Comparison of ENCODE assay signal across 18 cellular contexts in the genomic region with DNA sequence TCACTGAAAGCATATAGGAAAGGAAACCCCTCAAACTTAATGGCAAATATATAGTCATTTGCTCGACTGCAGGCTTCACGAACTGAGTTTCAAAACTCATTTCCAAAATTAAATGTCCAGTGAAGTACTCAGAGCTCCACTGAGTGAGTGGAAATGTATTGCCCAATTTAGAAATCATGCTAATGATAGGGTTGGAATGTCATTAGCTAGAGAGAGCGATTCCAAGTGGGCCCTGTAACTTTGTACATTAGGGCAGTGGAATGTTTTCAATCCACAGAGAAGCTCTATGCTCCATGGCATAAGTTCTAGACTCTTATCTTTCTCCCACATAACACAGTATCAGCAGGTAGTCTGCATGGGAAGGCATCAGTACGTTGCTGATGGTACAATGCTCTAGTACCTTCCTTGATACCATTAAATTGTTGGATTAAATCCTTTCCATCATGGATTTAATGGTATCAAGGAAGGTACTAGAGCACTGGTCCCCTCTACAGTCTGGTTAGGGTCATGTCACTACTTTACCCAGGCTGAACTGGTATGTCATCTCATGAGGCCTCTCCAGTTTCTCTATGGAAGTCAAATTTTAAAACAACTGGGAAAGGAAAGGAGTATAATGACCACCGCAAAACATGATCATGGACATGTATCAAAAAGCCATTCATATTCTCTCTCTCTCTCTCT.
DNase-seq lines count a peak whose midpoint lies in the region; ATAC-seq and TF ChIP-seq lines count a peak whose summit lies in the region.
"Had no signal": no experiment of that assay in that cellular context is flagged by ENCODE, and none has a peak within 500 bp of the region (broad histone marks: within the 10 kb centered on the region; RNA-seq: fewer than 3 reads in every experiment).

No MANE protein-coding gene starts in this region.

- no peaks in the 10 kb centered on the region for H3K9me3 Mint-ChIP-seq in activated naive CD4-positive, alpha-beta T cell treated with anti-CD3 and anti-CD28 coated beads, Interleukin-2, amount 10 ng/mL, durations not matched to agents 7 days and 5 days
- H3K9me3 Mint-ChIP-seq: HFFc6 had no signal

- H3K9me3 ChIP-seq in left ventricle myocardium inferior (replicated peaks) (no peaks in the 10 kb centered on the region), trophoblast cell (ENCODE audit: insufficient read depth, low read depth, low read length) (peaks cover 3% of the 10 kb centered on the region)

- no peak overlapping the region for H2BK120ac ChIP-seq in trophoblast cell (ENCODE audit: insufficient read depth, low read length, poor library complexity)

- H3K36me3 ChIP-seq in left ventricle myocardium inferior (peaks cover 55% of the 10 kb centered on the region), trophoblast cell (ENCODE audit: control insufficient read depth in 1 of 2, insufficient read depth in 2 of 2, low read length in 2 of 2) (no peaks in the 10 kb centered on the region)

- no peak overlapping the region for H2AK5ac ChIP-seq in trophoblast cell (ENCODE audit: low read length)

- H2BK12ac ChIP-seq in trophoblast cell (ENCODE audit: low read length) = no peak overlapping the region

- no peak overlapping the region for H3K4me3 Mint-ChIP-seq in activated naive CD4-positive, alpha-beta T cell treated with anti-CD3 and anti-CD28 coated beads, Interleukin-2, amount 10 ng/mL, durations not matched to agents 7 days and 5 days
- H3K4me3 Mint-ChIP-seq: CD14-positive monocyte; CD8-positive, alpha-beta T cell; HFFc6; IgD-negative memory B cell had no signal

- no peaks in the 10 kb centered on the region for H3K27me3 ChIP-seq in left ventricle myocardium inferior (ENCODE audit: low read depth)
- no peaks in the 10 kb centered on the region for H3K27me3 ChIP-seq in trophoblast cell (ENCODE audit: insufficient read depth, low read length)

- DNase-seq in Right ventricle myocardium inferior (ENCODE audit: missing footprints) (no peak), cardiac septum (ENCODE audit: low spot score) (no peak), left ventricle myocardium inferior (no peak), trophoblast cell (no peak), HuH-7.5 (ENCODE audit: low spot score) (no peak), occipital lobe (lab: John Stamatoyannopoulos, UW) (no peak)
- no peak for DNase-seq in activated naive CD4-positive, alpha-beta T cell treated with anti-CD3 and anti-CD28 coated beads, Interleukin-2, amount 10 ng/mL, durations not matched to agents 7 days and 5 days
- DNase-seq: CD8-positive, alpha-beta T cell; COR-L47; DMS153; DMS79 treated with DMSO at 0.1 percent for 48 hours; EL; HCEC 1CT; HFFc6 had no signal

- no peak overlapping the region for H3K14ac ChIP-seq in trophoblast cell (ENCODE audit: low read length)

- CTCF ChIA-PET in activated naive CD4-positive, alpha-beta T cell treated with anti-CD3 and anti-CD28 coated beads, Interleukin-2, amount 10 ng/mL, durations not matched to agents 7 days and 5 days (lab: Charles Lee) = no interaction called here

- H3K79me2 ChIP-seq in trophoblast cell (ENCODE audit: control insufficient read depth, insufficient read depth, low read length, poor library complexity) = no peaks in the 10 kb centered on the region

- H4K12ac ChIP-seq in trophoblast cell (ENCODE audit: low read depth, low read length) = no peak overlapping the region

- no peak overlapping the region for H3K18ac ChIP-seq in trophoblast cell (ENCODE audit: low read length)

- peak; percentile 87 for ATAC-seq in Right ventricle myocardium inferior
- no peak for ATAC-seq in HG03025 (IDR thresholded peaks at IDR 0.05; ENCODE audit: low FRiP score, unreplicated experiment)
- ATAC-seq: CD8-positive, alpha-beta T cell had no signal

- no peak overlapping the region for H3K4ac ChIP-seq in trophoblast cell (ENCODE audit: low read depth, low read length)

- intact Hi-C loops in Right ventricle myocardium inferior (cut with DNase I) = loop anchor here (1.0 kb wide), 1 partner anchor 19 kb away; no protein-coding TSS in a partner anchor
- intact Hi-C loops in cardiac septum (cut with DNase I) = loop anchor here (2.0 kb wide), 1 partner anchor 21 kb away; no protein-coding TSS in a partner anchor
- intact Hi-C loops in left ventricle myocardium inferior (cut with micrococcal nuclease) = no loop called here

- H3K4me2 ChIP-seq in trophoblast cell (ENCODE audit: low read length) = no peak overlapping the region

- H3K4me3 ChIP-seq in left ventricle myocardium inferior (peak overlapping the region; percentile 15), trophoblast cell (ENCODE audit: low read depth, low read length) (no peak overlapping the region)

- H3K36me3 Mint-ChIP-seq in activated naive CD4-positive, alpha-beta T cell treated with anti-CD3 and anti-CD28 coated beads, Interleukin-2, amount 10 ng/mL, durations not matched to agents 7 days and 5 days = no peaks in the 10 kb centered on the region

- H3K9ac ChIP-seq in trophoblast cell (ENCODE audit: low read length) = no peak overlapping the region

- H3K4me1 ChIP-seq in left ventricle myocardium inferior = peaks cover 31% of the 10 kb centered on the region
- no peaks in the 10 kb centered on the region for H3K4me1 ChIP-seq in trophoblast cell (ENCODE audit: control insufficient read depth in 1 of 2, insufficient read depth in 2 of 2, low read length in 2 of 2)

- H4K91ac ChIP-seq in trophoblast cell (ENCODE audit: low read depth, low read length) = no peak overlapping the region

- no peak overlapping the region for H2AFZ ChIP-seq in trophoblast cell (ENCODE audit: insufficient read depth, low read length, poor library complexity)

- no peak overlapping the region for H3K27ac Mint-ChIP-seq in activated naive CD4-positive, alpha-beta T cell treated with anti-CD3 and anti-CD28 coated beads, Interleukin-2, amount 10 ng/mL, durations not matched to agents 7 days and 5 days
- H3K27ac Mint-ChIP-seq: CD8-positive, alpha-beta T cell; HFFc6; IgD-negative memory B cell had no signal

- peak overlapping the region; percentile 43 for H3K23ac ChIP-seq in trophoblast cell (ENCODE audit: low read length)

- WGBS in trophoblast cell (ENCODE audit: extremely low coverage, insufficient coverage, insufficient read length) = no CpG with 5 or more reads among the region's 5 CpGs

- no peak overlapping the region for H2BK5ac ChIP-seq in trophoblast cell (ENCODE audit: low read depth, low read length, poor library complexity)

- H3K4me1 Mint-ChIP-seq in activated naive CD4-positive, alpha-beta T cell treated with anti-CD3 and anti-CD28 coated beads, Interleukin-2, amount 10 ng/mL, durations not matched to agents 7 days and 5 days = no peaks in the 10 kb centered on the region
- H3K4me1 Mint-ChIP-seq: IgD-negative memory B cell had no signal

- H3K27ac ChIP-seq in left ventricle myocardium inferior (replicated peaks) (peak overlapping the region; percentile 73), trophoblast cell (ENCODE audit: low read depth, low read length) (no peak overlapping the region)
- H3K27ac ChIP-seq: 22Rv1 had no signal

- no peak overlapping the region for H4K8ac ChIP-seq in trophoblast cell (ENCODE audit: low read depth, low read length)

- no peak for TF ChIP-seq CTCF in left ventricle myocardium inferior (IDR thresholded peaks at IDR 0.05; ENCODE audit: borderline replicate concordance)

- no peaks in the 10 kb centered on the region for H3K27me3 Mint-ChIP-seq in activated naive CD4-positive, alpha-beta T cell treated with anti-CD3 and anti-CD28 coated beads, Interleukin-2, amount 10 ng/mL, durations not matched to agents 7 days and 5 days
- H3K27me3 Mint-ChIP-seq: IgD-negative memory B cell had no signal

- no peaks in the 10 kb centered on the region for H3K79me1 ChIP-seq in trophoblast cell (ENCODE audit: low read length)
